In genomic region chr17:68759002-68759342, GRCh38 we compare ENCODE assay signal across 13 cellular contexts.
A peak's percentile ranks its signal among the peaks of the same experiment; 100 is the strongest.
DNase-seq lines count a peak whose midpoint lies in the region; ATAC-seq and TF ChIP-seq lines count a peak whose summit lies in the region.
"Had no signal": no experiment of that assay in that cellular context is flagged by ENCODE, and none has a peak within 500 bp of the region (broad histone marks: within the 10 kb centered on the region; RNA-seq: fewer than 3 reads in every experiment).

No MANE protein-coding gene starts in this region.

- peak overlapping the region; percentile 92 for H2AFZ ChIP-seq in GM23248

- peaks cover 31% of the 10 kb centered on the region for H3K9me3 Mint-ChIP-seq in WTC11
- H3K9me3 Mint-ChIP-seq in CD4-positive, alpha-beta T cell, result no peaks in the 10 kb centered on the region
- H3K9me3 Mint-ChIP-seq: activated CD4-positive, alpha-beta T cell treated with anti-CD3 and anti-CD28 coated beads, Interleukin-2, amount 10 ng/mL, durations not matched to agents 7 days and 5 days had no signal

- ATAC-seq in WTC11 (no peak), left lung (no peak), foreskin keratinocyte (no peak), GM19452 (IDR thresholded peaks at IDR 0.05; ENCODE audit: unreplicated experiment) (no peak)
- ATAC-seq in CD4-positive, alpha-beta T cell (ENCODE audit: poor library complexity), result no peak
- ATAC-seq: effector memory CD8-positive, alpha-beta T cell had no signal

- H3K4me2 ChIP-seq in GM23248 (ENCODE audit: unreplicated experiment), result peak overlapping the region; percentile 87

- peak overlapping the region; percentile 85; the same call in 1 of the 2 replicates for H3K9ac ChIP-seq in GM23248

- peak overlapping the region; percentile 77 for H3K4me3 ChIP-seq in GM23248
- no peak overlapping the region for H3K4me3 ChIP-seq in left lung
- no peak overlapping the region for H3K4me3 ChIP-seq in skin epidermis

- no peak overlapping the region for H3K4me3 Mint-ChIP-seq in WTC11
- no peak overlapping the region for H3K4me3 Mint-ChIP-seq in CD4-positive, alpha-beta T cell
- H3K4me3 Mint-ChIP-seq: effector memory CD8-positive, alpha-beta T cell had no signal

- no peak for DNase-seq in GM23248
- no peak for DNase-seq in WTC11 (ENCODE audit: low spot score)
- DNase-seq in left lung, result no peak
- no peak for DNase-seq in GF-D8 (lab: John Stamatoyannopoulos, UW)
- DNase-seq in foreskin keratinocyte, result no peak
- DNase-seq in CD4-positive, alpha-beta T cell, result no peak
- DNase-seq: effector memory CD8-positive, alpha-beta T cell; NCI-H2081 treated with DMSO at 0.1 percent for 48 hours had no signal

- POLR2A ChIA-PET in WTC11 (lab: Charles Lee), result no interaction called here
- POLR2A ChIA-PET in CD4-positive, alpha-beta T cell (lab: Charles Lee), result no interaction called here

- no peaks in the 10 kb centered on the region for H3K9me3 ChIP-seq in GM23248 (ENCODE audit: low read depth)
- no peaks in the 10 kb centered on the region for H3K9me3 ChIP-seq in left lung
- no peaks in the 10 kb centered on the region for H3K9me3 ChIP-seq in CD4-positive, alpha-beta T cell (ENCODE audit: control insufficient read depth, low read length)
- H3K9me3 ChIP-seq: ovary had no signal

- H3K9me2 ChIP-seq in GM23248 (ENCODE audit: insufficient read depth), result no peaks in the 10 kb centered on the region

- H3K36me3 Mint-ChIP-seq in WTC11, result peaks cover 18% of the 10 kb centered on the region
- H3K36me3 Mint-ChIP-seq in CD4-positive, alpha-beta T cell (ENCODE audit: low read depth), result no peaks in the 10 kb centered on the region
- H3K36me3 Mint-ChIP-seq: activated naive CD8-positive, alpha-beta T cell treated with anti-CD3 and anti-CD28 coated beads, Interleukin-2, amount 10 ng/mL, durations not matched to agents 7 days and 5 days had no signal

- H3K27ac ChIP-seq in GM23248 (peak overlapping the region; percentile 93), left lung (peak overlapping the region; percentile 85 to 88), skin epidermis (peak overlapping the region in 17 of 21 experiments; percentile 64 to 95 (median 82)), foreskin keratinocyte (no peak overlapping the region)
- no peak overlapping the region for H3K27ac ChIP-seq in CD4-positive, alpha-beta T cell (ENCODE audit: low read depth, low read length)

- no peaks in the 10 kb centered on the region for H3K36me3 ChIP-seq in GM23248 (ENCODE audit: low read depth)
- H3K36me3 ChIP-seq in left lung, result no peaks in the 10 kb centered on the region
- H3K36me3 ChIP-seq: ovary had no signal

- CTCF ChIA-PET in WTC11 (lab: Charles Lee), result interaction anchor here (0.6 to 0.8 kb wide), 3 partner anchors 145 to 256 kb away, joined by 4 to 17 read pairs (median 5); no protein-coding TSS in a partner anchor
- CTCF ChIA-PET in CD4-positive, alpha-beta T cell (lab: Charles Lee), result no interaction called here

- peaks cover 2% of the 10 kb centered on the region; the same call in 1 of the 2 replicates for H3K27me3 Mint-ChIP-seq in WTC11 (ENCODE audit: low read depth)
- no peaks in the 10 kb centered on the region for H3K27me3 Mint-ChIP-seq in CD4-positive, alpha-beta T cell
- H3K27me3 Mint-ChIP-seq: activated CD4-positive, alpha-beta T cell treated with anti-CD3 and anti-CD28 coated beads, Interleukin-2, amount 10 ng/mL, durations not matched to agents 7 days and 5 days; activated naive CD8-positive, alpha-beta T cell treated with anti-CD3 and anti-CD28 coated beads, Interleukin-2, amount 10 ng/mL, durations not matched to agents 7 days and 5 days had no signal

- WGBS in GM23248 (ENCODE audit: low coverage in 1 of 2, low lambda C conversion rate in 2 of 2, missing lambda C conversion rate in 2 of 2), 2 experiments, result 70 to 81% methylated on average over 6 of the region's 6 CpGs

- peak overlapping the region; percentile 72; the same call in 1 of the 2 replicates for H3K27ac Mint-ChIP-seq in WTC11
- no peak overlapping the region for H3K27ac Mint-ChIP-seq in CD4-positive, alpha-beta T cell
- H3K27ac Mint-ChIP-seq: activated CD4-positive, alpha-beta T cell treated with anti-CD3 and anti-CD28 coated beads, Interleukin-2, amount 10 ng/mL, durations not matched to agents 7 days and 5 days; activated naive CD8-positive, alpha-beta T cell treated with anti-CD3 and anti-CD28 coated beads, Interleukin-2, amount 10 ng/mL, durations not matched to agents 7 days and 5 days; effector memory CD8-positive, alpha-beta T cell had no signal

- H3K4me1 Mint-ChIP-seq in WTC11, result peaks cover 13% of the 10 kb centered on the region
- peaks cover 7% of the 10 kb centered on the region for H3K4me1 Mint-ChIP-seq in CD4-positive, alpha-beta T cell (ENCODE audit: low read depth)

- H3F3A ChIP-seq in GM23248 (ENCODE audit: insufficient read depth), result peaks cover 9% of the 10 kb centered on the region

- in situ Hi-C loops in GM23248 (cut with MboI), result loop anchor here (5.0 kb wide), 1 partner anchor 217 kb away; no protein-coding TSS in a partner anchor

- no peak for TF ChIP-seq CTCF in WTC11 (IDR thresholded peaks at IDR 0.05)
- no peak for TF ChIP-seq CTCF in left lung (IDR thresholded peaks at IDR 0.05)
- no peak for TF ChIP-seq CTCF in foreskin keratinocyte (conservative IDR thresholded peaks at IDR 0.05)
- no peak for TF ChIP-seq CTCF in CD4-positive, alpha-beta T cell (IDR thresholded peaks at IDR 0.05)

- no peaks in the 10 kb centered on the region for H4K20me1 ChIP-seq in GM23248 (ENCODE audit: insufficient read depth)

- H3K4me1 ChIP-seq in GM23248 (ENCODE audit: insufficient read depth) (peaks cover 7% of the 10 kb centered on the region), left lung (peaks cover 7 to 12% of the 10 kb centered on the region in 2 donors), foreskin keratinocyte (no peaks in the 10 kb centered on the region)

- intact Hi-C loops in left lung (cut with DNase I), result no loop called here
- intact Hi-C loops in CD4-positive, alpha-beta T cell (cut with DNase I, micrococcal nuclease), result loop anchor here in 1 of 2 experiments (10.0 kb wide), 1 partner anchor 946 kb away; no protein-coding TSS in a partner anchor

- no peaks in the 10 kb centered on the region for H3K79me2 ChIP-seq in GM23248 (ENCODE audit: insufficient read depth)

- no peaks in the 10 kb centered on the region for H3K27me3 ChIP-seq in GM23248 (replicated peaks; ENCODE audit: insufficient read depth)
- no peaks in the 10 kb centered on the region for H3K27me3 ChIP-seq in left lung
- no peaks in the 10 kb centered on the region for H3K27me3 ChIP-seq in foreskin keratinocyte
- no peaks in the 10 kb centered on the region for H3K27me3 ChIP-seq in CD4-positive, alpha-beta T cell (ENCODE audit: control insufficient read depth, insufficient read depth, low read length)
- H3K27me3 ChIP-seq: ovary had no signal

TF ChIP-seq in WTC11, 78 proteins besides CTCF, POLR2A, EP300 and RAD21:
- no peak for TF ChIP-seq AFF4 (CRISPR knock-in tag; IDR thresholded peaks at IDR 0.05; ENCODE audit: borderline replicate concordance)
- peak; percentile 63; the same call in 1 of the 2 replicates for TF ChIP-seq GABPB1 (CRISPR knock-in tag; IDR thresholded peaks at IDR 0.05)
- no peak for TF ChIP-seq NR1H2 (CRISPR knock-in tag; IDR thresholded peaks at IDR 0.05)

Comparison
In these comparisons a context has a peak if more than half of its experiments do, and no peak if none do; other contexts are left out.
1. H3K27ac ChIP-seq: peak in GM23248 (single experiment), left lung (2 of 2) and skin epidermis (17 of 21); none in foreskin keratinocyte (single experiment) and CD4-positive, alpha-beta T cell (single experiment).